ENCODE assay signal across 2 cellular contexts in the genomic region with DNA sequence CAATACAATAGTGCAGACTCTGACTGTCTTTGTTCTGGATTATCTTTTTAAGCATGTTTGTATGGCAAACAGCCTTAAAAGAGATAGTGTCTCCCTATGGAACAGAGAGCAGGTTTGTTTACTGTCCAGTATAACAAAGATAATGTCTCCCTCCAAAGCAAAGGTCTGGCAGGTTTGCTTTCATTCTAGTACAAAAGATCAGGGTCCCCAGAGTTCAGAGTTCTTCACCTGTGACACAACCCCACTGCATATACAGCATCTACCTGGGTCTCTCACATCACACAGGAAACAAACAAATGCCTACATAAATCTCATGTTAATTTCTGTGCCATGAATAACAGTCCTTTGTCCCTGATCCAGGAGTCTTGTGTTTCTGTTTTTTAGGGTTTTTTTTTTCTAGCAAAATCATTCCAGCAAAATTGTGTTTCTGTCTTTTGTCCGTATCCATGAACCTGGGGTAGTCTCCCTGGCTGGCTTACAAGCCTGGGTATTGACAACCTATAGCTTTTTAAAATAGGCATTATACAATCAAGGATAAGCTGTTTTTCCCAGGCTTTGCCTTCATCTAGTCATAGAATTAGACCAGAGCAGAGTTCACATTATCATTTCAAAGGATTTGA.
TF ChIP-seq lines count a peak whose summit lies in the region.

No MANE protein-coding gene starts in this region.

TF ChIP-seq in HepG2, 621 proteins besides CTCF, POLR2A, EP300 and RAD21 (continued from another document and continues in another):
- no peak for TF ChIP-seq SRSF4 (IDR thresholded peaks at IDR 0.05; ENCODE audit: low read depth, low read length, poor library complexity, severe bottlenecking)
- TF ChIP-seq BCL6 (CRISPR knock-in tag; IDR thresholded peaks at IDR 0.05), result peak; percentile 85
- no peak for TF ChIP-seq ZNF713 (CRISPR knock-in tag; IDR thresholded peaks at IDR 0.05)
- TF ChIP-seq ZNF788 (CRISPR knock-in tag; IDR thresholded peaks at IDR 0.05; ENCODE audit: borderline replicate concordance), result no peak
- TF ChIP-seq, protein P1, sequence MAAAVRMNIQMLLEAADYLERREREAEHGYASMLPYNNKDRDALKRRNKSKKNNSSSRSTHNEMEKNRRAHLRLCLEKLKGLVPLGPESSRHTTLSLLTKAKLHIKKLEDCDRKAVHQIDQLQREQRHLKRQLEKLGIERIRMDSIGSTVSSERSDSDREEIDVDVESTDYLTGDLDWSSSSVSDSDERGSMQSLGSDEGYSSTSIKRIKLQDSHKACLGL (CRISPR knock-in tag; IDR thresholded peaks at IDR 0.05), result no peak
- TF ChIP-seq TARDBP (CRISPR knock-in tag; IDR thresholded peaks at IDR 0.05), result peak; percentile 78
- peak; percentile 84 for TF ChIP-seq DPF2 (CRISPR knock-in tag; IDR thresholded peaks at IDR 0.05; ENCODE audit: borderline replicate concordance, low read depth)
- TF ChIP-seq ARNT2 (CRISPR knock-in tag; IDR thresholded peaks at IDR 0.05; ENCODE audit: low read depth), result no peak
- TF ChIP-seq, protein P2, sequence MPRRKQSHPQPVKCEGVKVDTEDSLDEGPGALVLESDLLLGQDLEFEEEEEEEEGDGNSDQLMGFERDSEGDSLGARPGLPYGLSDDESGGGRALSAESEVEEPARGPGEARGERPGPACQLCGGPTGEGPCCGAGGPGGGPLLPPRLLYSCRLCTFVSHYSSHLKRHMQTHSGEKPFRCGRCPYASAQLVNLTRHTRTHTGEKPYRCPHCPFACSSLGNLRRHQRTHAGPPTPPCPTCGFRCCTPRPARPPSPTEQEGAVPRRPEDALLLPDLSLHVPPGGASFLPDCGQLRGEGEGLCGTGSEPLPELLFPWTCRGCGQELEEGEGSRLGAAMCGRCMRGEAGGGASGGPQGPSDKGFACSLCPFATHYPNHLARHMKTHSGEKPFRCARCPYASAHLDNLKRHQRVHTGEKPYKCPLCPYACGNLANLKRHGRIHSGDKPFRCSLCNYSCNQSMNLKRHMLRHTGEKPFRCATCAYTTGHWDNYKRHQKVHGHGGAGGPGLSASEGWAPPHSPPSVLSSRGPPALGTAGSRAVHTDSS (CRISPR knock-in tag; conservative IDR thresholded peaks at IDR 0.05), result no peak
- no peak for TF ChIP-seq ZFP36L2 (CRISPR knock-in tag; IDR thresholded peaks at IDR 0.05)
- TF ChIP-seq, protein P3, sequence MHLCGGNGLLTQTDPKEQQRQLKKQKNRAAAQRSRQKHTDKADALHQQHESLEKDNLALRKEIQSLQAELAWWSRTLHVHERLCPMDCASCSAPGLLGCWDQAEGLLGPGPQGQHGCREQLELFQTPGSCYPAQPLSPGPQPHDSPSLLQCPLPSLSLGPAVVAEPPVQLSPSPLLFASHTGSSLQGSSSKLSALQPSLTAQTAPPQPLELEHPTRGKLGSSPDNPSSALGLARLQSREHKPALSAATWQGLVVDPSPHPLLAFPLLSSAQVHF (CRISPR knock-in tag; IDR thresholded peaks at IDR 0.05), result no peak
- TF ChIP-seq, protein P4, sequence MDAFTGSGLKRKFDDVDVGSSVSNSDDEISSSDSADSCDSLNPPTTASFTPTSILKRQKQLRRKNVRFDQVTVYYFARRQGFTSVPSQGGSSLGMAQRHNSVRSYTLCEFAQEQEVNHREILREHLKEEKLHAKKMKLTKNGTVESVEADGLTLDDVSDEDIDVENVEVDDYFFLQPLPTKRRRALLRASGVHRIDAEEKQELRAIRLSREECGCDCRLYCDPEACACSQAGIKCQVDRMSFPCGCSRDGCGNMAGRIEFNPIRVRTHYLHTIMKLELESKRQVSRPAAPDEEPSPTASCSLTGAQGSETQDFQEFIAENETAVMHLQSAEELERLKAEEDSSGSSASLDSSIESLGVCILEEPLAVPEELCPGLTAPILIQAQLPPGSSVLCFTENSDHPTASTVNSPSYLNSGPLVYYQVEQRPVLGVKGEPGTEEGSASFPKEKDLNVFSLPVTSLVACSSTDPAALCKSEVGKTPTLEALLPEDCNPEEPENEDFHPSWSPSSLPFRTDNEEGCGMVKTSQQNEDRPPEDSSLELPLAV (CRISPR knock-in tag; conservative IDR thresholded peaks at IDR 0.05; ENCODE audit: low read depth), result no peak
- TF ChIP-seq, protein P5, sequence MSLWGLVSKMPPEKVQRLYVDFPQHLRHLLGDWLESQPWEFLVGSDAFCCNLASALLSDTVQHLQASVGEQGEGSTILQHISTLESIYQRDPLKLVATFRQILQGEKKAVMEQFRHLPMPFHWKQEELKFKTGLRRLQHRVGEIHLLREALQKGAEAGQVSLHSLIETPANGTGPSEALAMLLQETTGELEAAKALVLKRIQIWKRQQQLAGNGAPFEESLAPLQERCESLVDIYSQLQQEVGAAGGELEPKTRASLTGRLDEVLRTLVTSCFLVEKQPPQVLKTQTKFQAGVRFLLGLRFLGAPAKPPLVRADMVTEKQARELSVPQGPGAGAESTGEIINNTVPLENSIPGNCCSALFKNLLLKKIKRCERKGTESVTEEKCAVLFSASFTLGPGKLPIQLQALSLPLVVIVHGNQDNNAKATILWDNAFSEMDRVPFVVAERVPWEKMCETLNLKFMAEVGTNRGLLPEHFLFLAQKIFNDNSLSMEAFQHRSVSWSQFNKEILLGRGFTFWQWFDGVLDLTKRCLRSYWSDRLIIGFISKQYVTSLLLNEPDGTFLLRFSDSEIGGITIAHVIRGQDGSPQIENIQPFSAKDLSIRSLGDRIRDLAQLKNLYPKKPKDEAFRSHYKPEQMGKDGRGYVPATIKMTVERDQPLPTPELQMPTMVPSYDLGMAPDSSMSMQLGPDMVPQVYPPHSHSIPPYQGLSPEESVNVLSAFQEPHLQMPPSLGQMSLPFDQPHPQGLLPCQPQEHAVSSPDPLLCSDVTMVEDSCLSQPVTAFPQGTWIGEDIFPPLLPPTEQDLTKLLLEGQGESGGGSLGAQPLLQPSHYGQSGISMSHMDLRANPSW (CRISPR knock-in tag; IDR thresholded peaks at IDR 0.05; ENCODE audit: borderline replicate concordance), result no peak; the same call in 1 of the 2 replicates
- TF ChIP-seq ZNF432 (CRISPR knock-in tag; IDR thresholded peaks at IDR 0.05; ENCODE audit: borderline replicate concordance), result no peak
- no peak for TF ChIP-seq SIN3B (IDR thresholded peaks at IDR 0.05; ENCODE audit: low read length)
- no peak for TF ChIP-seq ZNF709 (CRISPR knock-in tag; IDR thresholded peaks at IDR 0.05)
- peak; percentile 99; the same call in 1 of the 2 replicates for TF ChIP-seq ZBTB20 (CRISPR knock-in tag; IDR thresholded peaks at IDR 0.05; ENCODE audit: borderline replicate concordance, low read depth)
- TF ChIP-seq AGO1 (IDR thresholded peaks at IDR 0.05; ENCODE audit: low read depth, low read length, poor library complexity, severe bottlenecking), result no peak
- TF ChIP-seq, protein P6, sequence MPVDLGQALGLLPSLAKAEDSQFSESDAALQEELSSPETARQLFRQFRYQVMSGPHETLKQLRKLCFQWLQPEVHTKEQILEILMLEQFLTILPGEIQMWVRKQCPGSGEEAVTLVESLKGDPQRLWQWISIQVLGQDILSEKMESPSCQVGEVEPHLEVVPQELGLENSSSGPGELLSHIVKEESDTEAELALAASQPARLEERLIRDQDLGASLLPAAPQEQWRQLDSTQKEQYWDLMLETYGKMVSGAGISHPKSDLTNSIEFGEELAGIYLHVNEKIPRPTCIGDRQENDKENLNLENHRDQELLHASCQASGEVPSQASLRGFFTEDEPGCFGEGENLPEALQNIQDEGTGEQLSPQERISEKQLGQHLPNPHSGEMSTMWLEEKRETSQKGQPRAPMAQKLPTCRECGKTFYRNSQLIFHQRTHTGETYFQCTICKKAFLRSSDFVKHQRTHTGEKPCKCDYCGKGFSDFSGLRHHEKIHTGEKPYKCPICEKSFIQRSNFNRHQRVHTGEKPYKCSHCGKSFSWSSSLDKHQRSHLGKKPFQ (CRISPR knock-in tag; IDR thresholded peaks at IDR 0.05; ENCODE audit: insufficient replicate concordance), result peak; percentile 17

TF ChIP-seq in WTC11, 78 proteins besides CTCF, POLR2A, EP300 and RAD21:
- TF ChIP-seq, protein P7, sequence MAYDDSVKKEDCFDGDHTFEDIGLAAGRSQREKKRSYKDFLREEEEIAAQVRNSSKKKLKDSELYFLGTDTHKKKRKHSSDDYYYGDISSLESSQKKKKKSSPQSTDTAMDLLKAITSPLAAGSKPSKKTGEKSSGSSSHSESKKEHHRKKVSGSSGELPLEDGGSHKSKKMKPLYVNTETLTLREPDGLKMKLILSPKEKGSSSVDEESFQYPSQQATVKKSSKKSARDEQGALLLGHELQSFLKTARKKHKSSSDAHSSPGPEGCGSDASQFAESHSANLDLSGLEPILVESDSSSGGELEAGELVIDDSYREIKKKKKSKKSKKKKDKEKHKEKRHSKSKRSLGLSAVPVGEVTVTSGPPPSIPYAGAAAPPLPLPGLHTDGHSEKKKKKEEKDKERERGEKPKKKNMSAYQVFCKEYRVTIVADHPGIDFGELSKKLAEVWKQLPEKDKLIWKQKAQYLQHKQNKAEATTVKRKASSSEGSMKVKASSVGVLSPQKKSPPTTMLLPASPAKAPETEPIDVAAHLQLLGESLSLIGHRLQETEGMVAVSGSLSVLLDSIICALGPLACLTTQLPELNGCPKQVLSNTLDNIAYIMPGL (CRISPR knock-in tag; IDR thresholded peaks at IDR 0.05), result no peak
- peak; percentile 20; the same call in 1 of the 2 replicates for TF ChIP-seq GABPB1 (CRISPR knock-in tag; IDR thresholded peaks at IDR 0.05)
